8 cellular contexts compared by ENCODE assay signal in the genomic region with DNA sequence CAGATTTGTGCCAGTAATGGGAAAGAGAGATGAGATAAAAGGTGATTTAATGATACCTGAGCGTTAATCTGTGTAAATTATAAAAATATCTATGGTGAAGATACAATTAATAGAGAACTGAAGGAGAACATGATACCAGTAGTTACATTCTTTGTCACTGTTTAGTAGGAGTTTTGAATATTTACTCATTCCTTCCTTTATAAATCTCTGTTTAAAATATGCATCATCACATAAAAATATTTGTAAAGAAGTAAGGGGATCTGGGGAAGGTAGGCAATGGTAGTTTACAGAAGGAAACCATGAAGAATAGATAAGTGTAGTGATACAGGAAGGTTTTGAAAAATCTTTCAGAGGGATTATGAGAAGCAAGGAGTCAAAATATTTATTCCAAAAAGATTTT.
"Had no signal": no experiment of that assay in that cellular context is flagged by ENCODE, and none has a peak within 500 bp of the region (broad histone marks: within the 10 kb centered on the region; RNA-seq: fewer than 3 reads in every experiment).

No MANE protein-coding gene starts in this region.

- H3K9me3 ChIP-seq: HAP-1 had no signal

- DNase-seq: GOT3, H7, HFFc6 had no signal

- H3K4me1 ChIP-seq: HAP-1 had no signal

- H3K27ac Mint-ChIP-seq: HFFc6 had no signal

- H3K27ac ChIP-seq: HL-60 had no signal

- H3K36me3 ChIP-seq: HAP-1 had no signal

- H3K9me3 Mint-ChIP-seq: HFFc6 had no signal

- ATAC-seq: HCT116, HepG2, K562 had no signal

- H3K4me3 ChIP-seq: HAP-1, K562 had no signal

- H3K4me3 Mint-ChIP-seq: HFFc6 had no signal
